Comparison of ENCODE assay signal across 17 cellular contexts in the genomic region with DNA sequence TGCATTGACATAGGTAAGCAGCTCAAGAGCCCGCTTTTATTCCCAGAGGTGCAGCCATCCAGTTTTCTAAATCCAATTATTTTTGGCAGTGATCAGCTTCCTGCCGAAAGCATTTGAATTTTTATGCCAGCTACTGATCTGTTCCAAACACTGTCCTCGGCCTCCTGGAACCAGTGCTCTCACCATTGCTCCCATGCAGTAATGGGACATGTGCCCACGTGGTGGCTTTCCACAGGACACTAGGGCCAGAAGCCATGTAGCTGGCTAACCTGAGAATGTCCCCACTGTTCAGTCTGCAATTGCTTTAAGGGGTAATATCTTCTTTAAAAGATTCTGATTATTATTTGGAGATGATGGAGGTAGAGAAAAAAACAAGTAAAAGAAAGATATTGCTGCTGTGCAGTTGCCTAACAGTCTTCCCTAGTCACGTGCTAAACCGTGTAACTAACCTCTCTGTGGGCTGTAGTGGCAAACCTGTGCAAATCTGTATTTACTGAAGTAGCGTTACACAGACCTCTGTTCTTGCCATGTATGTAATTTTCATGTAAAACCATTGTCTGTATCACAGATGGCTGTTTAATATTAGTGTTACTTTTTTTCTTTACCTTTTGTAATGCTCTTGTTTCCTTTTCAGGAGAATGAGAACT.
"Had no signal": no experiment of that assay in that cellular context is flagged by ENCODE, and none has a peak within 500 bp of the region (broad histone marks: within the 10 kb centered on the region; RNA-seq: fewer than 3 reads in every experiment).

No MANE protein-coding gene starts in this region.

- H3K4me3 ChIP-seq: body of pancreas, heart left ventricle, mucosa of descending colon, neural progenitor cell, testis, uterus had no signal

- H3K4me1 ChIP-seq: body of pancreas, heart left ventricle, testis, uterus had no signal

- H3K36me3 ChIP-seq: uterus had no signal

- H3K27ac Mint-ChIP-seq: neural progenitor cell had no signal

- H3K9me3 Mint-ChIP-seq: neural progenitor cell had no signal

- H3K4me3 Mint-ChIP-seq: neural progenitor cell had no signal

- H3K9me3 ChIP-seq: body of pancreas, heart left ventricle, mucosa of descending colon, testis, uterus had no signal

- H3K9ac ChIP-seq: neural progenitor cell had no signal

- ATAC-seq: body of pancreas, heart left ventricle, left cardiac atrium, mucosa of descending colon had no signal

- H3K27ac ChIP-seq: body of pancreas, heart left ventricle, neural progenitor cell, testis, uterus, WERI-Rb-1 had no signal

- H3K4me2 ChIP-seq: neural progenitor cell had no signal

- H3K27me3 ChIP-seq: body of pancreas, heart left ventricle, neural progenitor cell, testis, uterus had no signal

- H2AFZ ChIP-seq: neural progenitor cell had no signal

- H3K36me3 Mint-ChIP-seq: neural progenitor cell had no signal

- DNase-seq: activated CD4-positive, alpha-beta T cell treated with anti-CD3 and anti-CD28 coated beads, Interleukin-2, amount 50 U/mL, for 48 hours; activated CD4-positive, CD25-positive, alpha-beta regulatory T cell treated with anti-CD3 and anti-CD28 coated beads, Interleukin-2, amount 50 U/mL, for 72 hours; activated naive CD4-positive, alpha-beta T cell treated with anti-CD3 and anti-CD28 coated beads, Interleukin-2, amount 50 U/mL, for 16 hours; anterior cingulate cortex; body of pancreas; effector CD4-positive, alpha-beta T cell; heart left ventricle; left cardiac atrium; mesendoderm; mucosa of descending colon; stimulated activated CD4-positive, alpha-beta T cell treated with anti-CD3 and anti-CD28 coated beads, Interleukin-2, amount 100 ng/mL, for 48 hours; stimulated activated CD8-positive, alpha-beta memory T cell treated with anti-CD3 and anti-CD28 coated beads, Interleukin-4, amount 100 ng/mL, for 48 hours; testis; trophoblast cell; uterus; WERI-Rb-1 had no signal
